8 cellular contexts compared by ENCODE assay signal in genomic region chr16:2968738-2969544, GRCh38. TPM values are rescaled to one million over a fixed set of nuclear protein-coding genes. Genes with fewer than 3 reads are reported as not detected.
DNase-seq lines count a peak whose midpoint lies in the region; ATAC-seq, FAIRE-seq and TF ChIP-seq lines count a peak whose summit lies in the region.

Gene PAQR4 (plus strand): TSS chr16:2969348. CDS start chr16:2969675, 327 bp downstream.

- H3K4me1 Mint-ChIP-seq in endothelial cell (ENCODE audit: unreplicated experiment) = peaks cover 6% of the 10 kb centered on the region
- H3K4me1 Mint-ChIP-seq in mesothelial cell of epicardium = peaks cover 19% of the 10 kb centered on the region

- peak within 1 kb of the TSS; percentile 98 for H3K4me3 ChIP-seq in NT2/D1 (ENCODE audit: insufficient read length, low read depth)

- H3K36me3 Mint-ChIP-seq in endothelial cell (ENCODE audit: low read depth, unreplicated experiment) = peaks cover 8% of the 10 kb centered on the region
- H3K36me3 Mint-ChIP-seq in mesothelial cell of epicardium = peaks cover 1% of the 10 kb centered on the region

- H3K36me3 ChIP-seq in NT2/D1 (ENCODE audit: insufficient read depth, insufficient read length, low read length) = peaks cover 53% of the 10 kb centered on the region

- DNase-seq in Caki2 (ENCODE audit: low read depth) (peak; percentile 98), HTR-8/SVneo (ENCODE audit: insufficient read length, low spot score) (peak; percentile 90), NT2/D1 (ENCODE audit: low read depth, low spot score) (peak; percentile 87), endothelial cell (ENCODE audit: low spot score) (peak; percentile 83), mesothelial cell of epicardium (ENCODE audit: low spot score in 2 of 2, unreplicated experiment in 2 of 2) (peak; percentile 75 to 90)
- DNase-seq in activated CD8-positive, alpha-beta memory T cell treated with anti-CD3 and anti-CD28 coated beads, Interleukin-2, amount 50 U/mL, for 4 hours = peak; percentile 73
- DNase-seq in stimulated activated CD8-positive, alpha-beta memory T cell treated with anti-CD3 and anti-CD28 coated beads, Interleukin-15, amount 100 ng/mL, for 24 hours (ENCODE audit: low read depth) = peak; percentile 67

- in situ Hi-C loops in Caki2 (cut with HindIII; ENCODE audit: low pct_unique_long_range_greater_than_20kb, low sequenced_read_pairs) = no loop called here

- H3K27ac Mint-ChIP-seq in endothelial cell (ENCODE audit: unreplicated experiment) (peak within 1 kb of the TSS; percentile 57), mesothelial cell of epicardium (peak within 1 kb of the TSS; percentile 71)

- peaks cover 24% of the 10 kb centered on the region for H3K27me3 Mint-ChIP-seq in endothelial cell (ENCODE audit: unreplicated experiment)
- H3K27me3 Mint-ChIP-seq in mesothelial cell of epicardium (ENCODE audit: low read depth) = peaks cover 3% of the 10 kb centered on the region

- peak within 1 kb of the TSS; percentile 99 for H3K9ac ChIP-seq in NT2/D1 (ENCODE audit: insufficient read length, low read depth)

- no peaks in the 10 kb centered on the region for H3K9me3 Mint-ChIP-seq in endothelial cell (ENCODE audit: unreplicated experiment)
- H3K9me3 Mint-ChIP-seq in mesothelial cell of epicardium = no peaks in the 10 kb centered on the region

- FAIRE-seq in HTR-8/SVneo (lab: Jason Lieb, UNC) = peak; percentile 94

- TF ChIP-seq CTCF in endothelial cell (IDR thresholded peaks at IDR 0.05; ENCODE audit: unreplicated experiment) (no peak), mesothelial cell of epicardium (IDR thresholded peaks at IDR 0.05; ENCODE audit: unreplicated experiment) (no peak)

- H3K4me1 ChIP-seq in NT2/D1 (ENCODE audit: insufficient read depth, insufficient read length) = peaks cover 24% of the 10 kb centered on the region

- ATAC-seq in GM21367 (IDR thresholded peaks at IDR 0.05; ENCODE audit: unreplicated experiment) = peak; percentile 60

- H3K9me3 ChIP-seq in NT2/D1 (ENCODE audit: insufficient read depth, low read length) = no peaks in the 10 kb centered on the region

- H3K4me3 Mint-ChIP-seq in endothelial cell (ENCODE audit: unreplicated experiment) (peak within 1 kb of the TSS; percentile 80), mesothelial cell of epicardium (peak within 1 kb of the TSS; percentile 67)

- H3K27me3 ChIP-seq in NT2/D1 (ENCODE audit: insufficient read depth, insufficient read length) = no peaks in the 10 kb centered on the region

RNA-seq across cellular contexts. Expression of gene PAQR4, which starts in this region (rescaled TPM):
- total RNA-seq in Caki2 (2014; rRNA removed; shearing (Covaris generic); ENCODE audit: low replicate concordance) = 60.8 and 77.4 TPM in 2 replicates
- 11.8 TPM for total RNA-seq in endothelial cell (ENCODE audit: unreplicated experiment)
- total RNA-seq in mesothelial cell of epicardium = 8.1 to 10.1 TPM (median 8.9 TPM) in 3 replicates

Comparison
In these comparisons a context has a peak if more than half of its experiments do, and no peak if none do; other contexts are left out.
1. Peak in every context shown above with its lines: DNase-seq, ATAC-seq and H3K4me3 ChIP-seq.